Comparison of ENCODE assay signal across 8 cellular contexts in the genomic region with DNA sequence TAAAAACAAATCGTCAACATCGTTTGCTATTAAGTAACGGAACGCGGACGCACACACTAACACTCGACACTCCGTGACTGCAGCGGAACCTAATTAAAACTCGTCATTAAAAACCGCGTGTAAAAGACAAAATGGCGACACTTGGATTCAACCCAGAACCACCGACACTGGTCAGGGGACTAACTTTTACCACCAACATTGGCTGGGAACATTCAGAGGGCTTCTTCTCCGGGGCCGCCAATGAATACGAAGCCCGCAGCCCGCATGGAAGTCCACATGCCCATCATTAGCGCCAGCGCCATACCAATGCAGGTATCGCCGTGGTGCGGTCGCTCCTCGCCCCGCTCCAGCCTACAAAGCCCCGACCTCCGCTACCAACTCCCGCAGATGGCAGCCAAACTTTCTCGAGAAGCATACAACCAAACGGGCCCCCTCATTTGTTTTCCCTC. TPM values are rescaled to one million over a fixed set of nuclear protein-coding genes. Genes with fewer than 3 reads are reported as not detected.
DNase-seq lines count a peak whose midpoint lies in the region; ATAC-seq lines count a peak whose summit lies in the region.

No MANE protein-coding gene starts in this region.

- DNase-seq in NCI-H1436 (lab: John Stamatoyannopoulos, UW) = peak; percentile 51
- no peak for DNase-seq in NCI-H1436 treated with DMSO at 0.1 percent for 48 hours (lab: John Stamatoyannopoulos, UW)
- DNase-seq in T-helper 2 cell = peak in 4 of 5 experiments; percentile 0 to 65 (median 34)
- peak; percentile 37 to 47 for DNase-seq in central memory CD8-positive, alpha-beta T cell (ENCODE audit: low spot score in 2 of 2)
- DNase-seq in left lobe of liver (ENCODE audit: low spot score) = peak; percentile 44
- DNase-seq in stimulated activated effector memory CD8-positive, alpha-beta T cell treated with anti-CD3 and anti-CD28 coated beads, Interleukin-12 subunit alpha, Interleukin-12 subunit beta, amount 100 ng/mL, for 72 hours (ENCODE audit: low spot score in 2 of 2) = no peak
- DNase-seq in NCI-H1694 (lab: John Stamatoyannopoulos, UW) = no peak

- no peaks in the 10 kb centered on the region for H3K27me3 Mint-ChIP-seq in central memory CD8-positive, alpha-beta T cell

- no peaks in the 10 kb centered on the region for H3K9me3 Mint-ChIP-seq in central memory CD8-positive, alpha-beta T cell
- no peaks in the 10 kb centered on the region for H3K9me3 Mint-ChIP-seq in stimulated activated effector memory CD8-positive, alpha-beta T cell treated with anti-CD3 and anti-CD28 coated beads, Interleukin-12 subunit alpha, Interleukin-12 subunit beta, amount 100 ng/mL, for 72 hours

- ATAC-seq in HG03354 (IDR thresholded peaks at IDR 0.05; ENCODE audit: poor library complexity, severe bottlenecking, unreplicated experiment) (peak; percentile 9), left lobe of liver (peak; percentile 55)
- ATAC-seq in central memory CD8-positive, alpha-beta T cell (replicated peaks; ENCODE audit: extremely low read depth, poor library complexity, severe bottlenecking) = peak; percentile 63
- peak; percentile 49 for ATAC-seq in stimulated activated effector memory CD8-positive, alpha-beta T cell treated with anti-CD3 and anti-CD28 coated beads, Interleukin-12 subunit alpha, Interleukin-12 subunit beta, amount 100 ng/mL, for 72 hours

- H3K4me1 Mint-ChIP-seq in central memory CD8-positive, alpha-beta T cell = no peaks in the 10 kb centered on the region
- no peaks in the 10 kb centered on the region for H3K4me1 Mint-ChIP-seq in stimulated activated effector memory CD8-positive, alpha-beta T cell treated with anti-CD3 and anti-CD28 coated beads, Interleukin-12 subunit alpha, Interleukin-12 subunit beta, amount 100 ng/mL, for 72 hours

- peak overlapping the region; percentile 96 for H3K27ac Mint-ChIP-seq in central memory CD8-positive, alpha-beta T cell (ENCODE audit: low read depth)
- peak overlapping the region; percentile 99 for H3K27ac Mint-ChIP-seq in stimulated activated effector memory CD8-positive, alpha-beta T cell treated with anti-CD3 and anti-CD28 coated beads, Interleukin-12 subunit alpha, Interleukin-12 subunit beta, amount 100 ng/mL, for 72 hours

- H3K36me3 Mint-ChIP-seq in central memory CD8-positive, alpha-beta T cell (ENCODE audit: insufficient read depth) = peaks cover 52% of the 10 kb centered on the region
- H3K36me3 Mint-ChIP-seq in stimulated activated effector memory CD8-positive, alpha-beta T cell treated with anti-CD3 and anti-CD28 coated beads, Interleukin-12 subunit alpha, Interleukin-12 subunit beta, amount 100 ng/mL, for 72 hours = peaks cover 60% of the 10 kb centered on the region

- H3K4me3 Mint-ChIP-seq in central memory CD8-positive, alpha-beta T cell = peak overlapping the region; percentile 97
- peak overlapping the region; percentile 88 for H3K4me3 Mint-ChIP-seq in stimulated activated effector memory CD8-positive, alpha-beta T cell treated with anti-CD3 and anti-CD28 coated beads, Interleukin-12 subunit alpha, Interleukin-12 subunit beta, amount 100 ng/mL, for 72 hours

RNA-seq across cellular contexts. Expression of a gene that starts 0.5 kb away (rescaled TPM):
- 30.8 TPM for total RNA-seq in left lobe of liver

Comparison
In these comparisons a context has a peak if more than half of its experiments do, and no peak if none do; other contexts are left out.
1. DNase-seq: peak in NCI-H1436 (single experiment), T-helper 2 cell (4 of 5), central memory CD8-positive, alpha-beta T cell (2 of 2) and left lobe of liver (single experiment); none in NCI-H1436 treated with DMSO at 0.1 percent for 48 hours (single experiment), stimulated activated effector memory CD8-positive, alpha-beta T cell treated with anti-CD3 and anti-CD28 coated beads, Interleukin-12 subunit alpha, Interleukin-12 subunit beta, amount 100 ng/mL, for 72 hours (0 of 2) and NCI-H1694 (single experiment).
2. ATAC-seq: peak in every context shown above with its lines; median percentile 63 in central memory CD8-positive, alpha-beta T cell; 55 in left lobe of liver; 49 in stimulated activated effector memory CD8-positive, alpha-beta T cell treated with anti-CD3 and anti-CD28 coated beads, Interleukin-12 subunit alpha, Interleukin-12 subunit beta, amount 100 ng/mL, for 72 hours; 9 in HG03354.